13 cellular contexts compared by ENCODE assay signal in genomic region chr9:102631559-102631958, GRCh38.
DNase-seq lines count a peak whose midpoint lies in the region; ATAC-seq, FAIRE-seq and TF ChIP-seq lines count a peak whose summit lies in the region.
"Had no signal": no experiment of that assay in that cellular context is flagged by ENCODE, and none has a peak within 500 bp of the region (broad histone marks: within the 10 kb centered on the region; RNA-seq: fewer than 3 reads in every experiment).

No MANE protein-coding gene starts in this region.

- H3K4me3 ChIP-seq in MG63 = no peak overlapping the region

- H3K9me3 ChIP-seq in MG63 = peaks cover 9% of the 10 kb centered on the region

- no peaks in the 10 kb centered on the region for H3K36me3 ChIP-seq in MG63

- TF ChIP-seq POLR2A in erythroblast (IDR thresholded peaks at IDR 0.05; ENCODE audit: low read length) = no peak

- DNase-seq in DMS53 (lab: John Stamatoyannopoulos, UW) = peak; percentile 63
- peak; percentile 0 for DNase-seq in NOMO-1 treated with dmso at 0.1 percent for 144 hours (lab: John Stamatoyannopoulos, UW; ENCODE audit: unreplicated experiment)
- DNase-seq in erythroblast (lab: John Stamatoyannopoulos, UW) = peak; percentile 1 to 8
- DNase-seq in HTR-8/SVneo (ENCODE audit: insufficient read length, low spot score) = no peak
- no peak for DNase-seq in MG63
- no peak for DNase-seq in Ammon's horn (ENCODE audit: low spot score)
- DNase-seq in COR-L47 (lab: John Stamatoyannopoulos, UW) = no peak
- DNase-seq: activated CD8-positive, alpha-beta memory T cell treated with anti-CD3 and anti-CD28 coated beads, Interleukin-2, amount 50 U/mL, for 48 hours; GDM1; naive B cell; NCI-H510A had no signal

- ATAC-seq in HG02610 (IDR thresholded peaks at IDR 0.05; ENCODE audit: unreplicated experiment) = peak; percentile 59

- no peaks in the 10 kb centered on the region for H3K27me3 ChIP-seq in MG63

- no peak for FAIRE-seq in HTR-8/SVneo (lab: Jason Lieb, UNC)
- FAIRE-seq: endothelial cell of umbilical vein had no signal

Comparison
In these comparisons a context has a peak if more than half of its experiments do, and no peak if none do; other contexts are left out.
1. DNase-seq: peak in DMS53 (single experiment), NOMO-1 treated with dmso at 0.1 percent for 144 hours (single experiment) and erythroblast (2 of 2); none in HTR-8/SVneo (single experiment), MG63 (single experiment), Ammon's horn (single experiment) and COR-L47 (single experiment).